ENCODE assay signal across 12 cellular contexts in the genomic region with DNA sequence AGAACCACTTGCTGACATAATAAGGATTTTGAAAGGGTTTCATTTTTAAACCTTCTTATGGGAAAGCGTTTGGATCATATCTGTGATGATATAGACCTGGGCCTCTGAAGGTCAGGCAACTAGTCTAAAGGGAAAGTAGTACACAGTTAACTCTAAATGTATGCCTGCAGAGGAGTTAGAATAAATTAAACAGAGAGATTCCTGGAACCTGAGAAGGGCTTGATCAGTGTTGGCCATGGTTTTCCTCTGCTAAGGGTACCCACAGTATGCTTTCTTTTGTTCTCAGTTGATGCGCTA. TPM values are rescaled to one million over a fixed set of nuclear protein-coding genes. Genes with fewer than 3 reads are reported as not detected.
DNase-seq lines count a peak whose midpoint lies in the region; ATAC-seq, FAIRE-seq and TF ChIP-seq lines count a peak whose summit lies in the region.
"Had no signal": no experiment of that assay in that cellular context is flagged by ENCODE, and none has a peak within 500 bp of the region (broad histone marks: within the 10 kb centered on the region; RNA-seq: fewer than 3 reads in every experiment).

No MANE protein-coding gene starts in this region.

- H2AFZ ChIP-seq in parathyroid adenoma: peak overlapping the region; percentile 16

- H3K4me1 ChIP-seq in A549 (peaks cover 13% of the 10 kb centered on the region), heart right ventricle (peaks cover 15 to 58% (median 45%) of the 10 kb centered on the region in 9 donors), parathyroid adenoma (peaks cover 11% of the 10 kb centered on the region)

- H3K36me3 ChIP-seq in heart right ventricle (peaks cover 0 to 92% (median 16%) of the 10 kb centered on the region in 9 donors), parathyroid adenoma (ENCODE audit: control insufficient read depth, insufficient read depth, low read length) (no peaks in the 10 kb centered on the region)

- TF ChIP-seq POLR2A in A549 (IDR thresholded peaks at IDR 0.05; ENCODE audit: low read length): no peak

- WGBS in A549 (ENCODE audit: missing lambda C conversion rate): 70% methylated on average over 2 of the region's 2 CpGs
- WGBS in heart right ventricle, 2 donors: 53 to 61% methylated on average over 2 of the region's 2 CpGs

- CTCF ChIA-PET in A549 (lab: Yijun Ruan, JAX): interaction anchor here (1.5 to 3.5 kb wide), 3 partner anchors 15 to 116 kb away, joined by 8 to 30 read pairs (median 15); a partner anchor contains a TSS

- intact Hi-C loops in heart right ventricle (cut with DNase I): loop anchor here in 9 of 10 donors (5.0 to 10.0 kb wide), 7 partner anchors 36 to 928 kb away; a partner anchor contains a TSS

- H3K9me3 ChIP-seq in A549: 0 out of 3 replicates have a peak, but pooled peaks cover 6% of the 10 kb centered on the region
- no peaks in the 10 kb centered on the region for H3K9me3 ChIP-seq in heart right ventricle
- H3K9me3 ChIP-seq in parathyroid adenoma (ENCODE audit: control insufficient read depth, low read length): no peaks in the 10 kb centered on the region

- peak overlapping the region in 1 of 2 experiments; percentile 23; a peak in 4 of 6 replicates for H3K27ac ChIP-seq in A549
- peak overlapping the region; percentile 65 to 81 (median 73) for H3K27ac ChIP-seq in heart right ventricle
- H3K27ac ChIP-seq in parathyroid adenoma: peak overlapping the region; percentile 49

- no peaks in the 10 kb centered on the region for H3K79me2 ChIP-seq in parathyroid adenoma

- peak overlapping the region; percentile 78 for H3K4me2 ChIP-seq in A549
- H3K4me2 ChIP-seq in parathyroid adenoma (ENCODE audit: low read length): peak overlapping the region; percentile 20

- TF ChIP-seq EP300 in A549 (IDR thresholded peaks at IDR 0.05): no peak

- TF ChIP-seq RAD21 in A549 (conservative IDR thresholded peaks at IDR 0.05 in 1 of 2, IDR thresholded peaks at IDR 0.05 in 1 of 2): no peak

- H3K4me3 ChIP-seq in A549 (no peak overlapping the region), heart right ventricle (peak overlapping the region in 5 of 10 donors; percentile 2 to 33 (median 20)), parathyroid adenoma (ENCODE audit: low read depth, low read length) (no peak overlapping the region)

- DNase-seq in A549 (ENCODE audit: low read depth in 1 of 2, low spot score in 1 of 2): no peak
- DNase-seq in astrocyte of the hippocampus (ENCODE audit: low read depth, low spot score): peak; percentile 4
- DNase-seq in heart right ventricle: no peak
- DNase-seq in midbrain (lab: John Stamatoyannopoulos, UW): no peak
- DNase-seq in NOMO-1 (lab: John Stamatoyannopoulos, UW; ENCODE audit: unreplicated experiment in 2 of 2): no peak
- DNase-seq in mesenteric fat pad (ENCODE audit: low spot score): no peak
- DNase-seq: activated CD4-positive, alpha-beta T cell treated with anti-CD3 and anti-CD28 coated beads for 48 hours; activated naive CD4-positive, alpha-beta T cell; NCI-H1092 had no signal

- no peak for FAIRE-seq in A549 (lab: Jason Lieb, UNC)

- ATAC-seq in A549: peak; percentile 19 to 30; a peak in 4 of 6 replicates
- ATAC-seq in heart right ventricle: peak in 5 of 8 donors; percentile 6 to 45 (median 13)
- ATAC-seq in GM18498 (IDR thresholded peaks at IDR 0.05; ENCODE audit: unreplicated experiment): no peak
- ATAC-seq: stimulated activated memory B cell treated with anti-CD40 and anti-IgM and Interleukin-4, amounts not matched to agents 10 μg/mL and 1 μg/mL and 100 μg/mL, for 72 hours had no signal

- no peak overlapping the region for H3K9ac ChIP-seq in parathyroid adenoma

- no peaks in the 10 kb centered on the region for H3K27me3 ChIP-seq in heart right ventricle
- H3K27me3 ChIP-seq in parathyroid adenoma (ENCODE audit: control insufficient read depth, insufficient read depth, low read length): no peaks in the 10 kb centered on the region

- no peak for TF ChIP-seq CTCF in A549 (IDR thresholded peaks at IDR 0.05)
- no peak for TF ChIP-seq CTCF in heart right ventricle (IDR thresholded peaks at IDR 0.05)
- TF ChIP-seq CTCF in parathyroid adenoma (IDR thresholded peaks at IDR 0.05): no peak

- POLR2A ChIA-PET in A549 (lab: Yijun Ruan, JAX): interaction anchor here (0.8 kb wide), 1 partner anchor 206 kb away, joined by 3 read pairs; no protein-coding TSS in a partner anchor

TF ChIP-seq in A549, 52 proteins besides CTCF, POLR2A, EP300 and RAD21:
- TF ChIP-seq CHD2 (IDR thresholded peaks at IDR 0.05; ENCODE audit: low read length, partially characterized antibody) (no peak), NPAS2 (CRISPR knock-in tag; IDR thresholded peaks at IDR 0.05; ENCODE audit: borderline replicate concordance) (no peak), NFE2L2 (conservative IDR thresholded peaks at IDR 0.05; ENCODE audit: low read length) (no peak), ZNF302 (CRISPR knock-in tag; IDR thresholded peaks at IDR 0.05) (no peak), NR3C1 (IDR thresholded peaks at IDR 0.05) (no peak), PHF8 (IDR thresholded peaks at IDR 0.05; ENCODE audit: borderline replicate concordance, low read depth) (no peak), JUNB (IDR thresholded peaks at IDR 0.05) (no peak), CEBPB (IDR thresholded peaks at IDR 0.05) (no peak), HOXB13 (CRISPR knock-in tag; IDR thresholded peaks at IDR 0.05; ENCODE audit: low read depth) (no peak), CBX2 (IDR thresholded peaks at IDR 0.05; ENCODE audit: borderline replicate concordance, low read depth) (no peak), ZC3H11A (IDR thresholded peaks at IDR 0.05) (no peak), FOSB (CRISPR knock-in tag; IDR thresholded peaks at IDR 0.05) (no peak), CBX8 (IDR thresholded peaks at IDR 0.05) (no peak), ZSCAN20 (CRISPR knock-in tag; IDR thresholded peaks at IDR 0.05) (no peak), RNF2 (IDR thresholded peaks at IDR 0.05; ENCODE audit: borderline replicate concordance, low read depth) (no peak), HEYL (CRISPR knock-in tag; IDR thresholded peaks at IDR 0.05) (no peak), HOXA7 (CRISPR knock-in tag; IDR thresholded peaks at IDR 0.05) (no peak)
- TF ChIP-seq, protein P1, sequence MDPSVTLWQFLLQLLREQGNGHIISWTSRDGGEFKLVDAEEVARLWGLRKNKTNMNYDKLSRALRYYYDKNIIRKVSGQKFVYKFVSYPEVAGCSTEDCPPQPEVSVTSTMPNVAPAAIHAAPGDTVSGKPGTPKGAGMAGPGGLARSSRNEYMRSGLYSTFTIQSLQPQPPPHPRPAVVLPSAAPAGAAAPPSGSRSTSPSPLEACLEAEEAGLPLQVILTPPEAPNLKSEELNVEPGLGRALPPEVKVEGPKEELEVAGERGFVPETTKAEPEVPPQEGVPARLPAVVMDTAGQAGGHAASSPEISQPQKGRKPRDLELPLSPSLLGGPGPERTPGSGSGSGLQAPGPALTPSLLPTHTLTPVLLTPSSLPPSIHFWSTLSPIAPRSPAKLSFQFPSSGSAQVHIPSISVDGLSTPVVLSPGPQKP (IDR thresholded peaks at IDR 0.05; ENCODE audit: low read depth, low read length): no peak
- TF ChIP-seq, protein P2, sequence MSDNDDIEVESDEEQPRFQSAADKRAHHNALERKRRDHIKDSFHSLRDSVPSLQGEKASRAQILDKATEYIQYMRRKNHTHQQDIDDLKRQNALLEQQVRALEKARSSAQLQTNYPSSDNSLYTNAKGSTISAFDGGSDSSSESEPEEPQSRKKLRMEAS (IDR thresholded peaks at IDR 0.05): no peak
TF ChIP-seq in A549: peak in this region for 0.

RNA-seq across cellular contexts. Expression of a gene that starts 14.4 kb away (rescaled TPM):
- polyA plus RNA-seq in A549 (2011; rRNA removed): 9.5 and 10.7 TPM in 2 replicates
- 2.9 and 3.1 TPM in 2 replicates for polyA plus RNA-seq in A549 (2012; cell fraction: cytosol; rRNA removed)
- polyA plus RNA-seq in A549 (2012; cell fraction: nucleus; rRNA removed): 3.1 and 4.0 TPM in 2 replicates
- polyA plus RNA-seq in A549 (2017; fragmentation: RNase III; extraction: RNeasy Plus Mini Kit Qiagen cat#74134 plus additional on column Dnase treatment): 5.4 to 6.1 TPM (median 5.7 TPM) in 3 replicates
- polyA minus RNA-seq in A549 (2011; rRNA and poly(A)+ RNA removed): 12.3 and 12.5 TPM in 2 replicates
- 10 to 100 TPM in 4 of 10 donors, 1 to 10 TPM in 6; 7.4 to 12.0 (median 9.6) TPM for total RNA-seq in heart right ventricle
- polyA plus RNA-seq in heart right ventricle: 1 to 10 TPM; 2.0 to 5.0 TPM
- 11.8 TPM for total RNA-seq in mesenteric fat pad

RNA-seq across cellular contexts. Expression of a gene that starts 40.6 kb away (rescaled TPM):
- polyA plus RNA-seq in A549 (2011; rRNA removed) (16.6 and 19.7 TPM in 2 replicates), A549 (2017; fragmentation: RNase III; extraction: RNeasy Plus Mini Kit Qiagen cat#74134 plus additional on column Dnase treatment) (1.8 to 4.9 TPM (median 4.1 TPM) in 3 replicates), heart right ventricle (10 to 100 TPM in 1 of 2 donors, 1 to 10 TPM in 1; 4.9 to 15.4 TPM)
- polyA plus RNA-seq in A549 (2012; cell fraction: cytosol; rRNA removed): 1.1 and 1.5 TPM in 2 replicates
- 1.7 and 2.4 TPM in 2 replicates for polyA plus RNA-seq in A549 (2012; cell fraction: nucleus; rRNA removed)
- 36.1 and 48.5 TPM in 2 replicates for polyA minus RNA-seq in A549 (2011; rRNA and poly(A)+ RNA removed)
- total RNA-seq in heart right ventricle (100 to 1,000 TPM in 9 of 10 donors, 10 to 100 TPM in 1; 77.6 to 168 (median 120) TPM), mesenteric fat pad (19.4 TPM)
